ENCODE assay signal across 1 cellular context in the genomic region with DNA sequence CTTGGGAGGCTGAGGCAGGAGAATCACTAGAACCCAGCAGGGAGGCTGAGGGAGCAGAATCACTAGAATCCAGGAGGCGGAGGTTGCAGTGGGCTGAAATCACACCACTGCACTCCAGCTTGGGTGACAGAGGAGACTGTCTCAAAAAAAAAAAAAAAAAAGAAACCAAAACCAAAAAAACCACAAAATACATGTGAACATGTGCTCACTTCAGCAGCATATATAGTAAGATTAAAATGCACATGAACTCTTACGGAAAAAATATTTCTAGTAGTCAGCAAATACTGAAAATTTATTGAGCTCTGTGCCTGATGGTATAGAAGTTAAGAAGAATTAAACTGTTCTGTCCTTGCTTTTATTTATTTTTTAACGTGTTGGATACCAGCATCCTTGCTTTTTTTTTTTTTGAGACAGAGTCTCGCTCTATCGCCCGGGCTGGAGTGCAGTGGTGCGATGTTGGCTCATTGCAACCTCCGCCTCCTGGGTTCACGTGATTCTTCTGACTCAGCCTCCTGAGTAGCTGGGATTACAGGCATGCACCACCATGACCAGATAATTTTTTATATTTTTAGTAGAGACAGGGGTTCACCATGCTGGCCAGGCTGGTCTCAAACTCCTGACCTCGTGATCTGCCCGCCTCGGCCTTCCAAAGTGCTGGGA.
A peak's percentile ranks its signal among the peaks of the same experiment; 100 is the strongest.
TF ChIP-seq lines count a peak whose summit lies in the region.

No MANE protein-coding gene starts in this region.

TF ChIP-seq in GM12878, 131 proteins besides CTCF, POLR2A, EP300 and RAD21:
- no peak for TF ChIP-seq MYC (IDR thresholded peaks at IDR 0.05; ENCODE audit: insufficient read depth, insufficient read length, insufficient replicate concordance, low read length, severe bottlenecking)
- TF ChIP-seq RCOR1 (conservative IDR thresholded peaks at IDR 0.05; ENCODE audit: low read depth, low read length), result no peak
- TF ChIP-seq, protein P1, sequence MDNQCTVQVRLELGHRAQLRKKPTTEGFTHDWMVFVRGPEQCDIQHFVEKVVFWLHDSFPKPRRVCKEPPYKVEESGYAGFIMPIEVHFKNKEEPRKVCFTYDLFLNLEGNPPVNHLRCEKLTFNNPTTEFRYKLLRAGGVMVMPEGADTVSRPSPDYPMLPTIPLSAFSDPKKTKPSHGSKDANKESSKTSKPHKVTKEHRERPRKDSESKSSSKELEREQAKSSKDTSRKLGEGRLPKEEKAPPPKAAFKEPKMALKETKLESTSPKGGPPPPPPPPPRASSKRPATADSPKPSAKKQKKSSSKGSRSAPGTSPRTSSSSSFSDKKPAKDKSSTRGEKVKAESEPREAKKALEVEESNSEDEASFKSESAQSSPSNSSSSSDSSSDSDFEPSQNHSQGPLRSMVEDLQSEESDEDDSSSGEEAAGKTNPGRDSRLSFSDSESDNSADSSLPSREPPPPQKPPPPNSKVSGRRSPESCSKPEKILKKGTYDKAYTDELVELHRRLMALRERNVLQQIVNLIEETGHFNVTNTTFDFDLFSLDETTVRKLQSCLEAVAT (IDR thresholded peaks at IDR 0.05), result 0 out of 2 replicates have a peak, but pooled peaks have one; percentile 18
- TF ChIP-seq RAD51 (IDR thresholded peaks at IDR 0.05), result peak; percentile 25; the same call in 1 of the 2 replicates
- TF ChIP-seq CBFB (IDR thresholded peaks at IDR 0.05; ENCODE audit: low read depth), result peak; percentile 49; the same call in 1 of the 2 replicates
- TF ChIP-seq TAF1 (IDR thresholded peaks at IDR 0.05; ENCODE audit: borderline replicate concordance, low read depth, low read length), result no peak
- peak; percentile 88 for TF ChIP-seq RUNX3 (IDR thresholded peaks at IDR 0.05; ENCODE audit: low read length)
TF ChIP-seq in GM12878: peak in this region for 4.
